ENCODE assay signal across 1 cellular context in the genomic region with DNA sequence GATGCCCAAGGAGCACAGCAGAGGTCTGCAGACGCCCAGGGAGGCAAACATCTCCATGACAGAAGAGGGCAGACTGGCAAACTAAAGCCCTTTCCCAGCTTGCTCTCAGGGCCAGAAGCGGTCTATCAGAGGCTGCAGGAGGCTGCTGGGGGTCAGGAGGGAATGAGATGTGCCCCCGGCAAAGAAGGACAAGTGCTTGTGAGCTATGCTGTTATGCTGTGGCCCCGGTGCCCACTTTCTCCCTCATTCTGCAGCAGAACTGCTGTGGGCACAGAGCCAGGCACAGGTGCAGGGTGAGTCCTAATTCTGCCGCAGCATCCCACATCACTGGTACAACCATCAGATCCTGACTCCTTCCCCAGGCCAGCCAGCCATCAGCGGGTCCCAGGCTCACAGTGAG.
TF ChIP-seq lines count a peak whose summit lies in the region.

No MANE protein-coding gene starts in this region.

TF ChIP-seq in H1, 55 proteins besides CTCF, POLR2A, EP300 and RAD21:
- TF ChIP-seq JUND (IDR thresholded peaks at IDR 0.05; ENCODE audit: low read length) (no peak), EZH2 (IDR thresholded peaks at IDR 0.05; ENCODE audit: low read depth, low read length, severe bottlenecking) (no peak), TBP (IDR thresholded peaks at IDR 0.05; ENCODE audit: low read depth, low read length) (no peak), GTF2F1 (IDR thresholded peaks at IDR 0.05; ENCODE audit: borderline replicate concordance, low read depth, low read length) (no peak), POLR2AphosphoS5 (IDR thresholded peaks at IDR 0.05; ENCODE audit: low read depth, low read length) (no peak), MAFK (IDR thresholded peaks at IDR 0.05; ENCODE audit: low read depth, low read length) (no peak), BACH1 (IDR thresholded peaks at IDR 0.05; ENCODE audit: low read length) (no peak), ASH2L (IDR thresholded peaks at IDR 0.05; ENCODE audit: low read length) (no peak), KDM1A (IDR thresholded peaks at IDR 0.05; ENCODE audit: borderline replicate concordance, low read length) (no peak), TCF12 (IDR thresholded peaks at IDR 0.05; ENCODE audit: low read depth, low read length) (no peak), SP1 (IDR thresholded peaks at IDR 0.05; ENCODE audit: low read depth, low read length) (no peak), BCL11A (IDR thresholded peaks at IDR 0.05; ENCODE audit: low read depth in 2 of 2, low read length in 2 of 2) (no peak), CHD1 (IDR thresholded peaks at IDR 0.05; ENCODE audit: low read depth, low read length) (no peak), MAX (IDR thresholded peaks at IDR 0.05) (no peak)
TF ChIP-seq in H1: peak in this region for 0.
